1 cellular context compared by ENCODE assay signal in the genomic region with DNA sequence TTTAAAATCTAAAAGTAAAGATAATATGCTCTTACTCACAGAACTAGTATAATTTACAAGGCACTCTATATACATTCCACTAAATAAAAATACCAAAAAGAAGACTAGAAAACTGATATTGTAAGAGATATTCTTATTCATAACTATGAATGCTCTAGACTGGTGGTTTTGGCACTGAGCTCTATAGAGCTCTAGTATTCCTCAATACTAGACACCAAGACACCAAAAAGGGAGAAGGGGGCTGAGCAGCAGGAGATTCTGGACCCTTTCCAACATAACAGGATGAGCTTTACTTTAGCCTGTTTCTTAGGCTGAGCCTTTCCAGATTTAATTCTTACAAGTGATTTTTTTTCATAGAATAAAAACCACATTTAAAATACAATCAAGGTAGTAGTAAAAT.
TF ChIP-seq lines count a peak whose summit lies in the region.

No MANE protein-coding gene starts in this region.

TF ChIP-seq in HepG2, 621 proteins besides CTCF, POLR2A, EP300 and RAD21 (continued from another document):
- TF ChIP-seq ZNF280D (CRISPR knock-in tag; IDR thresholded peaks at IDR 0.05) (no peak), RELA (CRISPR knock-in tag; IDR thresholded peaks at IDR 0.05) (no peak), ZBTB33 (CRISPR knock-in tag; IDR thresholded peaks at IDR 0.05) (no peak)
